In the genomic region with DNA sequence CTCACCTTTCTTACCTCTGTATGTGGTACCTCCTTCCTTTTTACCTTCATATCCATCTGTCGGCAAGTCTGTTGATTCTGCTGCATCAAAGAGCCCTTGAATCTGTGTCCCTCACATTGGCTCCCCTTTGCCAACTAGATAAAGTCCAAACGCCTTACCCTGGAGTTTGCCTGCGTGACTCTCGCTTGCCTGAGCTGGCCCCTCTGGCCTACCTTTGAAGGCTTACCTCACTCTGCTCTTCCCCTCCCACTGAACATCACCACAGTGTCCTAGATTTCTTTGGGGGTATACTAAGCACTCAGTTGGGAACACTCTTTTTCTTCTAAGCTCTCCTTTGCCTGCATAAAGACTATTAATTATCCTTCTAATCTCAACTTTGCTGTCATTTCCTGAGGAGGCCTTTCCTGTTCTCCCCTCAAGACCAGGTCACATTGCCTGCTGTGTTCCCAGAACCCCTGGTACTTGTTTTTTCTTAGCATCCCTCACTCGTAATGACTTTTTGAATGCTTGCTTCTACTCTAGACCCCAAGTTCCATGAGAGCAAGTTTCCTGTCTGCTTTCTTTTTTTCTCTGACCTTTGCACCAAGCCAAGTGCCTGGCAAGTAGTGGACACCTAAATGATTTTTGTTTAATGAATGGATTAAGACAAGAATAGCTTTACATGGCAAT, we compare ENCODE assay signal across 24 cellular contexts.
DNase-seq lines count a peak whose midpoint lies in the region; ATAC-seq and TF ChIP-seq lines count a peak whose summit lies in the region.
"Had no signal": no experiment of that assay in that cellular context is flagged by ENCODE, and none has a peak within 500 bp of the region (broad histone marks: within the 10 kb centered on the region; RNA-seq: fewer than 3 reads in every experiment).

No MANE protein-coding gene starts in this region.

- H3K9me3 ChIP-seq in CD4-positive, CD25-positive, alpha-beta regulatory T cell (ENCODE audit: control insufficient read depth in 2 of 2, low read length in 2 of 2), result no peaks in the 10 kb centered on the region
- H3K9me3 ChIP-seq in H9 (ENCODE audit: control insufficient read depth, low read depth, low read length) (no peaks in the 10 kb centered on the region), prostate gland (no peaks in the 10 kb centered on the region)
- H3K9me3 ChIP-seq: ascending aorta, left lung, spleen, thoracic aorta had no signal

- no CpG with 5 or more reads among the region's 5 CpGs for WGBS in H9 (ENCODE audit: extremely low coverage, insufficient read length, low lambda C conversion rate)
- 88% methylated on average over 5 of the region's 5 CpGs for WGBS in prostate gland

- H3K27ac ChIP-seq in CD4-positive, CD25-positive, alpha-beta regulatory T cell (ENCODE audit: insufficient read depth, low read length, poor library complexity, severe bottlenecking), result no peak overlapping the region
- H3K27ac ChIP-seq in H9 (ENCODE audit: insufficient read length, low read depth, low read length), result no peak overlapping the region
- no peak overlapping the region for H3K27ac ChIP-seq in prostate gland
- H3K27ac ChIP-seq: ascending aorta, coronary artery, parathyroid adenoma, spleen, thoracic aorta had no signal

- H3K23me2 ChIP-seq in H9 (ENCODE audit: insufficient read length, low read depth, low read length, poor library complexity, severe bottlenecking), result no peaks in the 10 kb centered on the region

- H3T11ph ChIP-seq in H9 (ENCODE audit: low read length), result no peak overlapping the region

- H2BK15ac ChIP-seq in H9 (ENCODE audit: low read depth, low read length), result no peak overlapping the region

- H4K91ac ChIP-seq in H9 (ENCODE audit: insufficient read length, low read depth, low read length), result no peak overlapping the region

- H3K27me3 Mint-ChIP-seq in CD4-positive, CD25-positive, alpha-beta regulatory T cell, result no peaks in the 10 kb centered on the region
- H3K27me3 Mint-ChIP-seq in H9 (ENCODE audit: low read depth) (no peaks in the 10 kb centered on the region), endothelial cell (ENCODE audit: unreplicated experiment) (peaks cover 3% of the 10 kb centered on the region), mesothelial cell of epicardium (ENCODE audit: low read depth) (no peaks in the 10 kb centered on the region)
- H3K27me3 Mint-ChIP-seq: activated B cell treated with CpG ODN at 0.5 μM for 24 hours, B cell, T-cell had no signal

- ATAC-seq in CD4-positive, CD25-positive, alpha-beta regulatory T cell (ENCODE audit: low read depth in 2 of 2), result no peak
- no peak for ATAC-seq in HG02678 (IDR thresholded peaks at IDR 0.05; ENCODE audit: unreplicated experiment)
- ATAC-seq: HCT116, left lung, T-cell had no signal

- H3K9me3 Mint-ChIP-seq in CD4-positive, CD25-positive, alpha-beta regulatory T cell, result no peaks in the 10 kb centered on the region
- H3K9me3 Mint-ChIP-seq in H9 (no peaks in the 10 kb centered on the region), endothelial cell (ENCODE audit: unreplicated experiment) (no peaks in the 10 kb centered on the region), mesothelial cell of epicardium (no peaks in the 10 kb centered on the region)
- H3K9me3 Mint-ChIP-seq: activated B cell treated with CpG ODN at 0.5 μM for 24 hours, T-cell had no signal

- intact Hi-C loops in prostate gland (cut with DNase I), result no loop called here

- no peaks in the 10 kb centered on the region for H3K27me3 ChIP-seq in CD4-positive, CD25-positive, alpha-beta regulatory T cell (ENCODE audit: control insufficient read depth, insufficient read depth, low read length)
- no peaks in the 10 kb centered on the region for H3K27me3 ChIP-seq in H9 (ENCODE audit: insufficient read depth, low read length)
- no peaks in the 10 kb centered on the region for H3K27me3 ChIP-seq in prostate gland (replicated peaks; ENCODE audit: insufficient read depth)
- H3K27me3 ChIP-seq: ascending aorta, left lung, spleen had no signal

- no peak overlapping the region for H3K14ac ChIP-seq in H9 (ENCODE audit: insufficient read depth, low read length)

- H3K79me2 ChIP-seq in H9 (ENCODE audit: insufficient read depth, low read length), result no peaks in the 10 kb centered on the region
- H3K79me2 ChIP-seq: parathyroid adenoma had no signal

- no peak overlapping the region for H3K4me3 ChIP-seq in CD4-positive, CD25-positive, alpha-beta regulatory T cell (ENCODE audit: low read depth, low read length)
- no peak overlapping the region for H3K4me3 ChIP-seq in prostate gland
- H3K4me3 ChIP-seq: ascending aorta, coronary artery, left lung, spleen, thoracic aorta had no signal

- H3K23ac ChIP-seq in H9 (ENCODE audit: insufficient read length, low read depth, low read length), result no peak overlapping the region

- H3K27ac Mint-ChIP-seq in CD4-positive, CD25-positive, alpha-beta regulatory T cell, result peak overlapping the region; percentile 13 to 96 (median 14)
- H3K27ac Mint-ChIP-seq in H9 (peak overlapping the region; percentile 1 to 41 (median 5); a peak in 5 of 7 replicates), endothelial cell (ENCODE audit: unreplicated experiment) (peak overlapping the region; percentile 2), mesothelial cell of epicardium (peak overlapping the region; percentile 64)
- H3K27ac Mint-ChIP-seq: activated B cell treated with CpG ODN at 0.5 μM for 24 hours, B cell, T-cell had no signal

- H3K79me1 ChIP-seq in H9 (ENCODE audit: insufficient read depth, low read depth, low read length, poor library complexity, severe bottlenecking), result no peaks in the 10 kb centered on the region

- no peak overlapping the region for H3K56ac ChIP-seq in H9 (ENCODE audit: insufficient read length, low read depth, low read length)

- DNase-seq in CD4-positive, CD25-positive, alpha-beta regulatory T cell, result no peak
- no peak for DNase-seq in H9
- DNase-seq in endothelial cell (ENCODE audit: low spot score), result no peak
- DNase-seq in mesothelial cell of epicardium (ENCODE audit: low spot score in 2 of 2, unreplicated experiment in 2 of 2), result no peak
- no peak for DNase-seq in foreskin melanocyte
- no peak for DNase-seq in prostate gland (ENCODE audit: low spot score)
- DNase-seq in activated CD4-positive, alpha-beta T cell treated with anti-CD3 and anti-CD28 coated beads, Interleukin-2, amount 50 U/mL, for 4 hours, result no peak
- DNase-seq: activated B cell treated with CpG ODN at 0.5 μM for 24 hours; activated effector memory CD4-positive, alpha-beta T cell treated with anti-CD3 and anti-CD28 coated beads, Interleukin-2, amount 50 U/mL, for 16 hours; KBM-7; left lung; MV-4-11; NCI-H2029; NCI-H446; spleen; stimulated activated CD8-positive, alpha-beta memory T cell treated with anti-CD3 and anti-CD28 coated beads, Interleukin-4, amount 100 ng/mL, for 48 hours; T-cell had no signal

- no peak overlapping the region for H2BK5ac ChIP-seq in H9 (ENCODE audit: insufficient read length, low read length)

- no peak overlapping the region for H2AK5ac ChIP-seq in H9 (ENCODE audit: insufficient read length, low read length)

- H2BK120ac ChIP-seq in H9 (ENCODE audit: low read depth, low read length, poor library complexity, severe bottlenecking), result no peak overlapping the region

- no peak overlapping the region for H2BK12ac ChIP-seq in H9 (ENCODE audit: insufficient read length, low read depth, low read length)

- no peak overlapping the region for H3K9ac ChIP-seq in H9 (ENCODE audit: extremely low read depth, insufficient read length, low read length)
- H3K9ac ChIP-seq: parathyroid adenoma had no signal

- TF ChIP-seq CTCF in H9 (conservative IDR thresholded peaks at IDR 0.05) (no peak), endothelial cell (IDR thresholded peaks at IDR 0.05; ENCODE audit: unreplicated experiment) (no peak), mesothelial cell of epicardium (IDR thresholded peaks at IDR 0.05; ENCODE audit: unreplicated experiment) (no peak), prostate gland (IDR thresholded peaks at IDR 0.05) (no peak)

- H3K36me3 ChIP-seq in CD4-positive, CD25-positive, alpha-beta regulatory T cell (ENCODE audit: control insufficient read depth, insufficient read depth, low read length), result peaks cover 52% of the 10 kb centered on the region
- no peaks in the 10 kb centered on the region for H3K36me3 ChIP-seq in prostate gland

- H3K4me2 ChIP-seq in H9 (ENCODE audit: insufficient read depth, insufficient read length, low read length), result no peak overlapping the region

- H3K4me3 Mint-ChIP-seq in CD4-positive, CD25-positive, alpha-beta regulatory T cell, result no peak overlapping the region
- H3K4me3 Mint-ChIP-seq in H9 (no peak overlapping the region), endothelial cell (ENCODE audit: unreplicated experiment) (no peak overlapping the region), mesothelial cell of epicardium (no peak overlapping the region)
- H3K4me3 Mint-ChIP-seq: activated B cell treated with CpG ODN at 0.5 μM for 24 hours, B cell, T-cell had no signal

- H4K8ac ChIP-seq in H9 (replicated peaks; ENCODE audit: insufficient read length, low read depth, low read length), result no peak overlapping the region

- H3K4me1 Mint-ChIP-seq in CD4-positive, CD25-positive, alpha-beta regulatory T cell, result peaks cover 0 to 18% (median 7%) of the 10 kb centered on the region in 4 donors
- no peaks in the 10 kb centered on the region for H3K4me1 Mint-ChIP-seq in H9
- H3K4me1 Mint-ChIP-seq in endothelial cell (ENCODE audit: unreplicated experiment), result peaks cover 18% of the 10 kb centered on the region
- H3K4me1 Mint-ChIP-seq in mesothelial cell of epicardium, result peaks cover 50% of the 10 kb centered on the region
- H3K4me1 Mint-ChIP-seq: activated B cell treated with CpG ODN at 0.5 μM for 24 hours, B cell had no signal

- H2AFZ ChIP-seq in H9 (ENCODE audit: low read length), result no peak overlapping the region
- H2AFZ ChIP-seq: parathyroid adenoma had no signal

- H3K4me1 ChIP-seq in CD4-positive, CD25-positive, alpha-beta regulatory T cell (ENCODE audit: control insufficient read depth, insufficient read depth, low read length, poor library complexity, severe bottlenecking), result no peaks in the 10 kb centered on the region
- H3K4me1 ChIP-seq in H9 (ENCODE audit: insufficient read depth, low read length) (no peaks in the 10 kb centered on the region), prostate gland (replicated peaks) (no peaks in the 10 kb centered on the region)
- H3K4me1 ChIP-seq: ascending aorta, parathyroid adenoma had no signal

- H2BK20ac ChIP-seq in H9 (ENCODE audit: low read depth, low read length, poor library complexity, severe bottlenecking), result no peak overlapping the region

- peaks cover 48% of the 10 kb centered on the region for H3K36me3 Mint-ChIP-seq in CD4-positive, CD25-positive, alpha-beta regulatory T cell
- H3K36me3 Mint-ChIP-seq in H9 (ENCODE audit: insufficient read depth in 1 of 3, low read depth in 3 of 3) (peaks cover 4 to 42% (median 33%) of the 10 kb centered on the region in 3 experiments; a peak in 6 of 7 replicates), endothelial cell (ENCODE audit: low read depth, unreplicated experiment) (peaks cover 28% of the 10 kb centered on the region), mesothelial cell of epicardium (peaks cover 27% of the 10 kb centered on the region)

- TF ChIP-seq POLR2A in prostate gland (IDR thresholded peaks at IDR 0.05), result no peak

- no peaks in the 10 kb centered on the region for H4K20me1 ChIP-seq in H9 (ENCODE audit: control insufficient read depth, insufficient read depth, insufficient read length)

- no peak overlapping the region for H4K5ac ChIP-seq in H9 (ENCODE audit: insufficient read length, low read depth, low read length)

- no peak overlapping the region for H3K4ac ChIP-seq in H9 (ENCODE audit: low read depth, low read length)

- H3K18ac ChIP-seq in H9 (ENCODE audit: insufficient read length, low read depth, low read length), result no peak overlapping the region

Comparison
In these comparisons a context has a peak if more than half of its experiments do, and no peak if none do; other contexts are left out.
1. H3K27ac Mint-ChIP-seq: peak in every context shown above with its lines; median percentile 64 in mesothelial cell of epicardium; 14 in CD4-positive, CD25-positive, alpha-beta regulatory T cell; 5 in H9; 2 in endothelial cell.